8 cellular contexts compared by ENCODE assay signal in the genomic region with DNA sequence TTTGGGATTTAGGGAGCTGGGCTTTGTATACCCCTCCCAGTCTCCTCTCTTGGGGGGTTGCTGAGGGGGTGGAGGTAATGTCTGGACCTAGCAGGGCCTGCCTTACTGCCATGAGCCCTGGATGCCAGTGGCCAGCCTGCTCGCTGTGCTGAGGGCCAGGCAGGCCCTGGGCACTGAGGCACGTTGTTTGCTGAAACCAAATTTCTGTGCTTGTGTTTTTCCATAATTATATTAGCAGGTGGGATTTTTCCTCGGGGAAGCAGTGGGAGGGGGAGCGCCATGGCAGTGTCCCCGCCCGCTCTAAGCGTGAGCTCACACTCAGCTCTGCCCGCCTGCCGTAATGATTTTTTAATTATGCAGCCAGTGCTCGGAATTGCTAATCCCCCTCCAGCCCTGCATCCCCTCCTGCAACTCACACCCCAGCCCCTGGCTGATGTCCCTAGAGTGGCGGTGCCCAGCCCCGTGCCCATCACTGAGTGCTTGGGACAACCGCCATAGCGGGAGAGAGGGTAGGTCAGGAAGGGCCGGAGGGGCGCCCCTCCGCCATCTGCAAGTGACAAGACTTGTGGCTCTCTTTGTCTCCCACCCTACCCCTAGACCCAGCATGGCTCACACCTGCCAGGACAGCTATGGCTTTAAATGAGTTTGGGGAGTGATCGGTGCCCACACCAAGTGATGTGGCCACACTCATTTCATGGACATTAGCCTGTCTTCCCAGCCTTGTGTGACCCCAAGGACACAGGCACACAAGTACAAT. TPM values are rescaled to one million over a fixed set of nuclear protein-coding genes. Genes with fewer than 3 reads are reported as not detected.
DNase-seq lines count a peak whose midpoint lies in the region; ATAC-seq and TF ChIP-seq lines count a peak whose summit lies in the region.

No MANE protein-coding gene starts in this region.

- peak overlapping the region; percentile 62 for H3K4me3 Mint-ChIP-seq in endothelial cell (ENCODE audit: unreplicated experiment)
- peak overlapping the region; percentile 3 for H3K4me3 Mint-ChIP-seq in progenitor cell of endocrine pancreas (ENCODE audit: low read depth)

- H3K9me3 Mint-ChIP-seq in endothelial cell (ENCODE audit: unreplicated experiment) (no peaks in the 10 kb centered on the region), progenitor cell of endocrine pancreas (ENCODE audit: low read depth) (no peaks in the 10 kb centered on the region)

- H3K27me3 Mint-ChIP-seq in endothelial cell (ENCODE audit: unreplicated experiment) (peaks cover 19% of the 10 kb centered on the region), progenitor cell of endocrine pancreas (no peaks in the 10 kb centered on the region)

- DNase-seq in GM06990 (ENCODE audit: extremely low read depth, insufficient read length), result peak; percentile 41
- DNase-seq in NCI-H69 (lab: John Stamatoyannopoulos, UW), result peak; percentile 55
- DNase-seq in endothelial cell (ENCODE audit: low spot score), result no peak
- DNase-seq in progenitor cell of endocrine pancreas (ENCODE audit: low spot score, unreplicated experiment), result no peak
- no peak for DNase-seq in NCI-H187 (lab: John Stamatoyannopoulos, UW)
- no peak for DNase-seq in epidermal melanocyte (ENCODE audit: insufficient read length, low spot score)

- H3K4me1 Mint-ChIP-seq in endothelial cell (ENCODE audit: unreplicated experiment) (peaks cover 29% of the 10 kb centered on the region), progenitor cell of endocrine pancreas (ENCODE audit: low read depth) (peaks cover 30% of the 10 kb centered on the region)

- H3K36me3 Mint-ChIP-seq in endothelial cell (ENCODE audit: low read depth, unreplicated experiment) (no peaks in the 10 kb centered on the region), progenitor cell of endocrine pancreas (ENCODE audit: insufficient read depth) (no peaks in the 10 kb centered on the region)

- no peak for ATAC-seq in GM21786 (IDR thresholded peaks at IDR 0.05; ENCODE audit: unreplicated experiment)
- ATAC-seq in HG02678 (IDR thresholded peaks at IDR 0.05; ENCODE audit: unreplicated experiment), result no peak

- H3K27ac Mint-ChIP-seq in endothelial cell (ENCODE audit: unreplicated experiment), result peak overlapping the region; percentile 68
- peak overlapping the region; percentile 85 for H3K27ac Mint-ChIP-seq in progenitor cell of endocrine pancreas

- H3K4me3 ChIP-seq in GM06990 (replicated peaks; ENCODE audit: low read depth, low read length), result peak overlapping the region; percentile 69

- no peaks in the 10 kb centered on the region for H3K27me3 ChIP-seq in GM06990 (replicated peaks; ENCODE audit: control insufficient read depth, insufficient read depth, low read length)

- no peaks in the 10 kb centered on the region for H3K36me3 ChIP-seq in GM06990 (ENCODE audit: control insufficient read depth, insufficient read depth, low read length)

- TF ChIP-seq CTCF in GM06990 (IDR thresholded peaks at IDR 0.05; ENCODE audit: insufficient read depth, low read length, poor library complexity, severe bottlenecking), result no peak
- TF ChIP-seq CTCF in endothelial cell (IDR thresholded peaks at IDR 0.05; ENCODE audit: unreplicated experiment), result no peak
- no peak for TF ChIP-seq CTCF in progenitor cell of endocrine pancreas (IDR thresholded peaks at IDR 0.05; ENCODE audit: unreplicated experiment)

RNA-seq across cellular contexts. Expression of a gene that starts 21.0 kb away (rescaled TPM):
- 37.3 TPM for total RNA-seq in endothelial cell (ENCODE audit: unreplicated experiment)
- total RNA-seq in progenitor cell of endocrine pancreas, result 79.1 and 88.2 TPM in 2 replicates

Comparison
In these comparisons a context has a peak if more than half of its experiments do, and no peak if none do; other contexts are left out.
1. DNase-seq: peak in GM06990 (single experiment) and NCI-H69 (single experiment); none in endothelial cell (single experiment), progenitor cell of endocrine pancreas (single experiment), NCI-H187 (0 of 2) and epidermal melanocyte (single experiment).